15 cellular contexts compared by ENCODE assay signal in the genomic region with DNA sequence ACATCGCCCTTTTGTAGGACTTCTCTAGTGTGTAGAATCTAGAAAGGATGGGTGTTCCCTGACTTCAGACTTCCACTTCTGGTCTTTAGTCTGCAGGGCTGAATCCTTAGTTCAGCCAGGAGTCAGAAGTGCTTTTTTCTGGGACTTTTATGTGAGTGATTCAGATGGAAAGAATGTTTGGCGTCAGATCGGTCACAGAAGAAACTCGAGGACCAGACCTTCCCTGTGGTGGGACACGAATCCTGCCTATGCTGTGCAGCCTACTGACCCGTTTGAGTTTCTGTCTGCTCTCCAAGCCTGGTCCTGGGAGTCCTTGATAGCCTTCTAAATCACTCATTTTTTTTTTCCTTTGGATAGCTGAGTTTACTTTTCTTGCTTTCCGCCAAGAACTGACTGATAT.
DNase-seq lines count a peak whose midpoint lies in the region; ATAC-seq and TF ChIP-seq lines count a peak whose summit lies in the region.
"Had no signal": no experiment of that assay in that cellular context is flagged by ENCODE, and none has a peak within 500 bp of the region (broad histone marks: within the 10 kb centered on the region; RNA-seq: fewer than 3 reads in every experiment).

No MANE protein-coding gene starts in this region.

- no peak overlapping the region for H3K9ac ChIP-seq in smooth muscle cell (ENCODE audit: low read depth)
- H3K9ac ChIP-seq: KMS-11 had no signal

- H4K20me1 ChIP-seq in smooth muscle cell (ENCODE audit: low read depth) = no peaks in the 10 kb centered on the region

- H3K4me3 ChIP-seq in foreskin fibroblast (ENCODE audit: low read depth in 1 of 2, low read length in 2 of 2) = no peak overlapping the region
- H3K4me3 ChIP-seq in smooth muscle cell = peak overlapping the region; percentile 19
- H3K4me3 ChIP-seq: gastrocnemius medialis had no signal

- H3K36me3 ChIP-seq in smooth muscle cell (ENCODE audit: low read depth) = no peaks in the 10 kb centered on the region
- H3K36me3 ChIP-seq: gastrocnemius medialis had no signal

- H3K27ac ChIP-seq in smooth muscle cell (ENCODE audit: low read depth) = peak overlapping the region; percentile 74
- H3K27ac ChIP-seq: gastrocnemius medialis, KMS-11 had no signal

- DNase-seq in GM04504 (ENCODE audit: low read depth) = peak; percentile 78
- DNase-seq in SW 1271 (lab: John Stamatoyannopoulos, UW) = peak; percentile 70 to 87
- peak; percentile 72 to 77 for DNase-seq in foreskin fibroblast
- no peak for DNase-seq in smooth muscle cell (lab: John Stamatoyannopoulos, UW; ENCODE audit: unreplicated experiment)
- no peak for DNase-seq in HuH-7.5 (ENCODE audit: low spot score)
- DNase-seq in effector memory CD8-positive, alpha-beta T cell = no peak
- DNase-seq: activated T-cell treated with anti-CD3 and anti-CD28 coated beads, Interleukin-2, amount 50 U/mL, for 72 hours; DMS 273 treated with DMSO at 0.1 percent for 48 hours; gastrocnemius medialis; NCI-H2171; stimulated activated naive CD8-positive, alpha-beta T cell treated with anti-CD3 and anti-CD28 coated beads, Interleukin-15, amount 100 ng/mL, for 72 hours had no signal

- H3K4me1 ChIP-seq in smooth muscle cell (ENCODE audit: low read depth) = peaks cover 9% of the 10 kb centered on the region
- H3K4me1 ChIP-seq: gastrocnemius medialis had no signal

- peak overlapping the region; percentile 76 for H3K4me2 ChIP-seq in smooth muscle cell
- H3K4me2 ChIP-seq: KMS-11 had no signal

- H3K4me3 Mint-ChIP-seq in effector memory CD8-positive, alpha-beta T cell = no peak overlapping the region
- H3K4me3 Mint-ChIP-seq: activated T-cell treated with anti-CD3 and anti-CD28 coated beads, Interleukin-2, amount 50 U/mL, for 72 hours; central memory CD8-positive, alpha-beta T cell; stimulated activated naive CD8-positive, alpha-beta T cell treated with anti-CD3 and anti-CD28 coated beads, Interleukin-15, amount 100 ng/mL, for 72 hours had no signal

- no peaks in the 10 kb centered on the region for H3K36me3 Mint-ChIP-seq in effector memory CD8-positive, alpha-beta T cell (ENCODE audit: insufficient read depth)

- H3K27ac Mint-ChIP-seq in effector memory CD8-positive, alpha-beta T cell = no peak overlapping the region
- H3K27ac Mint-ChIP-seq: activated T-cell treated with anti-CD3 and anti-CD28 coated beads, Interleukin-2, amount 50 U/mL, for 72 hours; stimulated activated naive CD8-positive, alpha-beta T cell treated with anti-CD3 and anti-CD28 coated beads, Interleukin-15, amount 100 ng/mL, for 72 hours had no signal

- no peaks in the 10 kb centered on the region for H3K9me3 ChIP-seq in smooth muscle cell (replicated peaks; ENCODE audit: low read depth)
- H3K9me3 ChIP-seq: gastrocnemius medialis had no signal

- H3K4me1 Mint-ChIP-seq in effector memory CD8-positive, alpha-beta T cell (ENCODE audit: low read depth in 2 of 2) = no peaks in the 10 kb centered on the region
- H3K4me1 Mint-ChIP-seq: central memory CD8-positive, alpha-beta T cell; stimulated activated naive CD8-positive, alpha-beta T cell treated with anti-CD3 and anti-CD28 coated beads, Interleukin-15, amount 100 ng/mL, for 72 hours had no signal

- no peak overlapping the region for H2AFZ ChIP-seq in smooth muscle cell (ENCODE audit: low read depth)

- peaks cover 0 to 7% of the 10 kb centered on the region in 2 donors for H3K9me3 Mint-ChIP-seq in effector memory CD8-positive, alpha-beta T cell
- H3K9me3 Mint-ChIP-seq: activated T-cell treated with anti-CD3 and anti-CD28 coated beads, Interleukin-2, amount 50 U/mL, for 72 hours; central memory CD8-positive, alpha-beta T cell; stimulated activated naive CD8-positive, alpha-beta T cell treated with anti-CD3 and anti-CD28 coated beads, Interleukin-15, amount 100 ng/mL, for 72 hours had no signal

- TF ChIP-seq CTCF in foreskin fibroblast (IDR thresholded peaks at IDR 0.05; ENCODE audit: low read depth, low read length) (no peak), smooth muscle cell (IDR thresholded peaks at IDR 0.05; ENCODE audit: borderline replicate concordance, insufficient read depth, poor library complexity, severe bottlenecking) (no peak)

- no peak for ATAC-seq in effector memory CD8-positive, alpha-beta T cell (replicated peaks)
- ATAC-seq in HG03159 (IDR thresholded peaks at IDR 0.05; ENCODE audit: unreplicated experiment) (no peak), GM19455 (IDR thresholded peaks at IDR 0.05; ENCODE audit: unreplicated experiment) (no peak)
- ATAC-seq: activated T-cell treated with anti-CD3 and anti-CD28 coated beads, Interleukin-2, amount 50 U/mL, for 72 hours; gastrocnemius medialis; stimulated activated naive CD8-positive, alpha-beta T cell treated with anti-CD3 and anti-CD28 coated beads, Interleukin-15, amount 100 ng/mL, for 72 hours had no signal

- H3K79me2 ChIP-seq in smooth muscle cell (ENCODE audit: low read depth) = no peaks in the 10 kb centered on the region

- no peaks in the 10 kb centered on the region for H3F3A ChIP-seq in smooth muscle cell (ENCODE audit: low read depth)

- H3K27me3 Mint-ChIP-seq in effector memory CD8-positive, alpha-beta T cell = no peaks in the 10 kb centered on the region
- H3K27me3 Mint-ChIP-seq: central memory CD8-positive, alpha-beta T cell; stimulated activated naive CD8-positive, alpha-beta T cell treated with anti-CD3 and anti-CD28 coated beads, Interleukin-15, amount 100 ng/mL, for 72 hours had no signal

- H3K27me3 ChIP-seq in smooth muscle cell (ENCODE audit: low read depth) = no peaks in the 10 kb centered on the region
- H3K27me3 ChIP-seq: gastrocnemius medialis had no signal

- WGBS in smooth muscle cell (ENCODE audit: low lambda C conversion rate) = 10% methylated on average over 7 of the region's 7 CpGs

Comparison
In these comparisons a context has a peak if more than half of its experiments do, and no peak if none do; other contexts are left out.
1. DNase-seq: peak in GM04504 (single experiment), SW 1271 (2 of 2) and foreskin fibroblast (2 of 2); none in smooth muscle cell (single experiment), HuH-7.5 (single experiment) and effector memory CD8-positive, alpha-beta T cell (0 of 3).